Comparison of ENCODE assay signal across 1 cellular context in genomic region chr21:33641339-33642026, GRCh38.
TF ChIP-seq lines count a peak whose summit lies in the region.

Gene CRYZL1 (minus strand): TSS chr21:33641741. CDS start chr21:33631551, 10,190 bp downstream.

TF ChIP-seq in K562, 482 proteins besides CTCF, POLR2A, EP300 and RAD21 (continued from another document and continues in another):
- peak; percentile 45 for TF ChIP-seq E2F8 (IDR thresholded peaks at IDR 0.05; ENCODE audit: low read depth, partially characterized antibody)
- TF ChIP-seq RREB1 (CRISPR knock-in tag; IDR thresholded peaks at IDR 0.05), result 0 out of 2 replicates have a peak, but pooled peaks have one; percentile 40
- TF ChIP-seq ZNF217 (CRISPR knock-in tag; IDR thresholded peaks at IDR 0.05), result no peak
- TF ChIP-seq TFAM (CRISPR knock-in tag; conservative IDR thresholded peaks at IDR 0.05), result no peak
- TF ChIP-seq ZNF644 (tag; IDR thresholded peaks at IDR 0.05; ENCODE audit: low read depth), result no peak
- TF ChIP-seq MAFG (tag; conservative IDR thresholded peaks at IDR 0.05), result no peak
- TF ChIP-seq NKRF (IDR thresholded peaks at IDR 0.05; ENCODE audit: borderline replicate concordance), result peak; percentile 62; the same call in 1 of the 2 replicates
- TF ChIP-seq MTA3 (IDR thresholded peaks at IDR 0.05; ENCODE audit: borderline replicate concordance), result peak; percentile 70; the same call in 1 of the 2 replicates
- TF ChIP-seq SAFB (IDR thresholded peaks at IDR 0.05; ENCODE audit: borderline replicate concordance, low read depth, low read length), result no peak
- TF ChIP-seq HMG20B (CRISPR knock-in tag; IDR thresholded peaks at IDR 0.05), result no peak
- TF ChIP-seq ZFP30 (CRISPR knock-in tag; IDR thresholded peaks at IDR 0.05; ENCODE audit: borderline replicate concordance), result no peak
- no peak for TF ChIP-seq SRSF1 (IDR thresholded peaks at IDR 0.05; ENCODE audit: low read depth, low read length)
- TF ChIP-seq CHD2 (IDR thresholded peaks at IDR 0.05; ENCODE audit: low read depth, low read length), result peak; percentile 85
- TF ChIP-seq EWSR1 (IDR thresholded peaks at IDR 0.05; ENCODE audit: borderline replicate concordance, low read depth, partially characterized antibody), result no peak
- TF ChIP-seq ADNP (tag; IDR thresholded peaks at IDR 0.05), result no peak
- TF ChIP-seq POLR2B (IDR thresholded peaks at IDR 0.05; ENCODE audit: low read depth, partially characterized antibody), result peak; percentile 71
- no peak for TF ChIP-seq ILK (tag; IDR thresholded peaks at IDR 0.05; ENCODE audit: borderline replicate concordance, low read depth)
- no peak for TF ChIP-seq ZNF655 (CRISPR knock-in tag; IDR thresholded peaks at IDR 0.05)
- 0 out of 2 replicates have a peak, but pooled peaks have one; percentile 35 for TF ChIP-seq TARDBP (IDR thresholded peaks at IDR 0.05)
- TF ChIP-seq ZEB2 (IDR thresholded peaks at IDR 0.05), result peak; percentile 78; the same call in 1 of the 2 replicates
- TF ChIP-seq ZNF79 (CRISPR knock-in tag; IDR thresholded peaks at IDR 0.05; ENCODE audit: low read depth), result no peak
- TF ChIP-seq RERE (CRISPR knock-in tag; IDR thresholded peaks at IDR 0.05; ENCODE audit: borderline replicate concordance), result no peak
- no peak for TF ChIP-seq ZNF212 (CRISPR knock-in tag; IDR thresholded peaks at IDR 0.05)
- TF ChIP-seq PATZ1 (CRISPR knock-in tag; IDR thresholded peaks at IDR 0.05; ENCODE audit: borderline replicate concordance), result no peak
- TF ChIP-seq GABPB1 (CRISPR knock-in tag; IDR thresholded peaks at IDR 0.05), result peak; percentile 79
- TF ChIP-seq ZNF140 (CRISPR knock-in tag; IDR thresholded peaks at IDR 0.05), result no peak
- TF ChIP-seq ZC3H11A (IDR thresholded peaks at IDR 0.05; ENCODE audit: low read depth, low read length), result 0 out of 2 replicates have a peak, but pooled peaks have one; percentile 23
- TF ChIP-seq XRCC3 (IDR thresholded peaks at IDR 0.05), result no peak
- no peak for TF ChIP-seq CHD1 (IDR thresholded peaks at IDR 0.05; ENCODE audit: low read length)
- TF ChIP-seq ZNF282 (CRISPR knock-in tag; IDR thresholded peaks at IDR 0.05), result no peak
- no peak for TF ChIP-seq CHAMP1 (IDR thresholded peaks at IDR 0.05)
- peak; percentile 46; the same call in 1 of the 2 replicates for TF ChIP-seq E2F5 (CRISPR knock-in tag; IDR thresholded peaks at IDR 0.05)
- no peak for TF ChIP-seq MCM7 (IDR thresholded peaks at IDR 0.05)
